Comparison of ENCODE assay signal across 26 cellular contexts in genomic region chr2:8954990-8955389, GRCh38.
"Had no signal": no experiment of that assay in that cellular context is flagged by ENCODE, and none has a peak within 500 bp of the region (broad histone marks: within the 10 kb centered on the region; RNA-seq: fewer than 3 reads in every experiment).

No MANE protein-coding gene starts in this region.

- H3K4me3 ChIP-seq: coronary artery, dorsolateral prefrontal cortex, gastroesophageal sphincter, hepatocyte, right lobe of liver, smooth muscle cell, testis, transverse colon, uterus had no signal

- H3K27me3 Mint-ChIP-seq: brain had no signal

- H3K9me3 ChIP-seq: right lobe of liver, testis had no signal

- H3K27ac ChIP-seq: coronary artery, dorsolateral prefrontal cortex, gastroesophageal sphincter, hepatocyte, right lobe of liver, testis, transverse colon, uterus had no signal

- H3K4me1 Mint-ChIP-seq: activated CD8-positive, alpha-beta memory T cell treated with anti-CD3 and anti-CD28 coated beads, Interleukin-2, amount 10 ng/mL, durations not matched to agents 7 days and 5 days; brain had no signal

- H3K4me3 Mint-ChIP-seq: activated CD4-positive, alpha-beta T cell treated with anti-CD3 and anti-CD28 coated beads for 36 hours; activated CD8-positive, alpha-beta memory T cell treated with anti-CD3 and anti-CD28 coated beads, Interleukin-2, amount 10 ng/mL, durations not matched to agents 7 days and 5 days; activated CD8-positive, alpha-beta T cell treated with anti-CD3 and anti-CD28 coated beads, Interleukin-2, amount 10 ng/mL, durations not matched to agents 7 days and 5 days; activated T-cell treated with anti-CD3 and anti-CD28 coated beads, Interleukin-2, amount 50 U/mL, for 72 hours; brain; natural killer cell treated with Interleukin-12 subunit alpha and Interleukin-12 subunit beta and Interleukin-15 and Interleukin-18, amount 100 ng/mL, for 72 hours had no signal

- DNase-seq: activated CD4-positive, alpha-beta T cell treated with anti-CD3 and anti-CD28 coated beads for 36 hours; activated CD4-positive, CD25-positive, alpha-beta regulatory T cell; activated CD8-positive, alpha-beta memory T cell treated with anti-CD3 and anti-CD28 coated beads, Interleukin-2, amount 10 ng/mL, durations not matched to agents 7 days and 5 days; activated CD8-positive, alpha-beta T cell treated with anti-CD3 and anti-CD28 coated beads, Interleukin-2, amount 10 ng/mL, durations not matched to agents 7 days and 5 days; activated naive CD4-positive, alpha-beta T cell; activated T-cell treated with anti-CD3 and anti-CD28 coated beads for 4 hours; activated T-cell treated with anti-CD3 and anti-CD28 coated beads, Interleukin-2, amount 50 U/mL, for 72 hours; anterior cingulate cortex; dorsolateral prefrontal cortex; effector memory CD4-positive, alpha-beta T cell; erythroblast; kidney; mesenchymal stem cell; right lobe of liver; stimulated activated naive CD4-positive, alpha-beta T cell treated with Interleukin-2 at 50 U/mL for 16 hours; T-helper 2 cell; testis; transverse colon; uterus had no signal

- ATAC-seq: activated CD4-positive, alpha-beta T cell treated with anti-CD3 and anti-CD28 coated beads for 36 hours; activated CD8-positive, alpha-beta memory T cell treated with anti-CD3 and anti-CD28 coated beads, Interleukin-2, amount 10 ng/mL, durations not matched to agents 7 days and 5 days; activated CD8-positive, alpha-beta T cell treated with anti-CD3 and anti-CD28 coated beads, Interleukin-2, amount 10 ng/mL, durations not matched to agents 7 days and 5 days; activated naive CD4-positive, alpha-beta T cell treated with anti-CD3 and anti-CD28 coated beads, Interleukin-2, amount 50 U/mL, for 72 hours; activated T-cell treated with anti-CD3 and anti-CD28 coated beads, Interleukin-2, amount 50 U/mL, for 72 hours; gastroesophageal sphincter; natural killer cell treated with Interleukin-12 subunit alpha and Interleukin-12 subunit beta and Interleukin-15 and Interleukin-18, amount 100 ng/mL, for 72 hours; right lobe of liver had no signal

- H3K27ac Mint-ChIP-seq: activated CD4-positive, alpha-beta T cell treated with anti-CD3 and anti-CD28 coated beads for 36 hours; activated CD8-positive, alpha-beta memory T cell treated with anti-CD3 and anti-CD28 coated beads, Interleukin-2, amount 10 ng/mL, durations not matched to agents 7 days and 5 days; activated CD8-positive, alpha-beta T cell treated with anti-CD3 and anti-CD28 coated beads, Interleukin-2, amount 10 ng/mL, durations not matched to agents 7 days and 5 days; activated naive CD4-positive, alpha-beta T cell treated with anti-CD3 and anti-CD28 coated beads, Interleukin-2, amount 50 U/mL, for 72 hours; activated T-cell treated with anti-CD3 and anti-CD28 coated beads, Interleukin-2, amount 50 U/mL, for 72 hours; brain; natural killer cell treated with Interleukin-12 subunit alpha and Interleukin-12 subunit beta and Interleukin-15 and Interleukin-18, amount 100 ng/mL, for 72 hours had no signal

- H3K36me3 ChIP-seq: right lobe of liver, uterus had no signal

- H3K27me3 ChIP-seq: dorsolateral prefrontal cortex, gastroesophageal sphincter, hepatocyte, right lobe of liver, testis, transverse colon, uterus had no signal

- H3K4me1 ChIP-seq: gastroesophageal sphincter, right lobe of liver, testis, transverse colon, uterus had no signal
